Comparison of ENCODE assay signal across 7 cellular contexts in genomic region chr9:75566813-75567212, GRCh38.
DNase-seq lines count a peak whose midpoint lies in the region; ATAC-seq and TF ChIP-seq lines count a peak whose summit lies in the region.
"Not testable (repeated sequence)": the region's sequence is repeated elsewhere in the genome, so short reads cannot be mapped to it uniquely, and the experiment has no call there.

No MANE protein-coding gene starts in this region.

- not testable (repeated sequence) for H3K4me1 ChIP-seq in colonic mucosa

- not testable (repeated sequence) for H3K27me3 ChIP-seq in colonic mucosa

- not testable (repeated sequence) for H3K36me3 ChIP-seq in colonic mucosa

- H3K4me3 ChIP-seq in colonic mucosa = not testable (repeated sequence)

- not testable (repeated sequence) for ATAC-seq in left lobe of liver

- not testable (repeated sequence) for H3K9ac ChIP-seq in colonic mucosa (ENCODE audit: low read depth in 2 of 2, low read length in 2 of 2)

- DNase-seq in COLO668 (lab: John Stamatoyannopoulos, UW; ENCODE audit: unreplicated experiment) = peak; percentile 49
- DNase-seq in HT-29 (ENCODE audit: low spot score) = peak; percentile 43
- DNase-seq in NCI-H748 (lab: John Stamatoyannopoulos, UW; ENCODE audit: unreplicated experiment) = peak; percentile 18
- DNase-seq in colonic mucosa = peak; percentile 82
- peak; percentile 54 for DNase-seq in left lobe of liver (ENCODE audit: low spot score)
- DNase-seq in mucosa of gallbladder (ENCODE audit: low spot score) = peak; percentile 32
- DNase-seq in renal cortical epithelial cell (ENCODE audit: low read depth) = peak; percentile 3

- TF ChIP-seq CTCF in colonic mucosa (IDR thresholded peaks at IDR 0.05) = not testable (repeated sequence)

- H3K27ac ChIP-seq in colonic mucosa = peak overlapping the region; percentile 67

- H3K9me3 ChIP-seq in colonic mucosa = not testable (repeated sequence)

- intact Hi-C loops in colonic mucosa (cut with DNase I) = not testable (repeated sequence)

Comparison
In these comparisons a context has a peak if more than half of its experiments do, and no peak if none do; other contexts are left out.
1. DNase-seq: peak in every context shown above with its lines; median percentile 82 in colonic mucosa; 54 in left lobe of liver; 49 in COLO668; 43 in HT-29; 32 in mucosa of gallbladder; 18 in NCI-H748; 3 in renal cortical epithelial cell.